Comparison of ENCODE assay signal across 8 cellular contexts in the genomic region with DNA sequence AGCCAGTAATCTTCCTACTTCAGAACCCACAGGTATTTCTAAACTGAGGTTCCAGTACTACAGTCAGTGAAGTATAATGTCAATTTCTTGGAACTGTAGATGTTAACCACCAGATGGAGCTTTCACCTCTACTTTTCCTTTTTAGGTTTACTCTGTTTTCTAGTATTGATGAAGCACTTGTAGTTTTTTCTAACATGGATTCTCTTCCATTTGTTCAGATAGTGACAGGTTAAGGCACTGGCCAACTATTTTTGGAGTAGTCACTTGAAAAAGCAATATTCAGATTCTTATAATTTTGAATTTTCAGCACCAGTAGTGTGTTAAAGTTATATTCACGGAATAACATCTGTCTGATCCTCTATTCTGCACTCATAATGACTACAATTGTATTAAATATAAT. TPM values are rescaled to one million over a fixed set of nuclear protein-coding genes. Genes with fewer than 3 reads are reported as not detected.
DNase-seq lines count a peak whose midpoint lies in the region; ATAC-seq, FAIRE-seq and TF ChIP-seq lines count a peak whose summit lies in the region.

No MANE protein-coding gene starts in this region.

- POLR2A ChIA-PET in activated CD8-positive, alpha-beta T cell treated with anti-CD3 and anti-CD28 coated beads for 36 hours (lab: Charles Lee) = no interaction called here
- POLR2A ChIA-PET in activated CD8-positive, alpha-beta T cell treated with anti-CD3 and anti-CD28 coated beads, Interleukin-2, amount 10 ng/mL, durations not matched to agents 7 days and 5 days (lab: Charles Lee) = interaction anchor here (1.0 kb wide), 1 partner anchor 63 kb away, joined by 3 read pairs; a partner anchor contains a TSS

- H3K27me3 ChIP-seq in ovary = no peaks in the 10 kb centered on the region

- DNase-seq in activated CD8-positive, alpha-beta T cell treated with anti-CD3 and anti-CD28 coated beads for 36 hours = no peak
- DNase-seq in activated CD8-positive, alpha-beta T cell treated with anti-CD3 and anti-CD28 coated beads, Interleukin-2, amount 10 ng/mL, durations not matched to agents 7 days and 5 days = no peak
- DNase-seq in HTR-8/SVneo (ENCODE audit: insufficient read length, low spot score) (peak; percentile 43), RPMI8226 (peak; percentile 17), foreskin fibroblast (peak; percentile 10 to 53), NCI-H1930 (lab: John Stamatoyannopoulos, UW) (no peak), ovary (no peak)

- H3K9me3 ChIP-seq in ovary = no peaks in the 10 kb centered on the region

- H3K36me3 Mint-ChIP-seq in activated CD8-positive, alpha-beta T cell treated with anti-CD3 and anti-CD28 coated beads for 36 hours (ENCODE audit: low read depth) = no peaks in the 10 kb centered on the region
- H3K36me3 Mint-ChIP-seq in activated CD8-positive, alpha-beta T cell treated with anti-CD3 and anti-CD28 coated beads, Interleukin-2, amount 10 ng/mL, durations not matched to agents 7 days and 5 days (ENCODE audit: low read depth) = peaks cover 7% of the 10 kb centered on the region

- no peak overlapping the region for H3K4me3 ChIP-seq in foreskin fibroblast (ENCODE audit: low read depth in 1 of 2, low read length in 2 of 2)
- no peak overlapping the region for H3K4me3 ChIP-seq in ovary

- peaks cover 24% of the 10 kb centered on the region for H3K4me1 Mint-ChIP-seq in activated CD8-positive, alpha-beta T cell treated with anti-CD3 and anti-CD28 coated beads for 36 hours (ENCODE audit: low read depth)
- peaks cover 31% of the 10 kb centered on the region for H3K4me1 Mint-ChIP-seq in activated CD8-positive, alpha-beta T cell treated with anti-CD3 and anti-CD28 coated beads, Interleukin-2, amount 10 ng/mL, durations not matched to agents 7 days and 5 days (ENCODE audit: low read depth)

- 88 to 98% (median 89%) methylated on average over 1 of the region's 1 CpG for WGBS in ovary, 3 donors

- peak; percentile 62 for TF ChIP-seq CTCF in activated CD8-positive, alpha-beta T cell treated with anti-CD3 and anti-CD28 coated beads for 36 hours (IDR thresholded peaks at IDR 0.05)
- peak; percentile 35 for TF ChIP-seq CTCF in foreskin fibroblast (IDR thresholded peaks at IDR 0.05; ENCODE audit: low read depth, low read length)
- peak in 1 of 3 donors; percentile 22 for TF ChIP-seq CTCF in ovary (IDR thresholded peaks at IDR 0.05)

- no peak for FAIRE-seq in HTR-8/SVneo (lab: Jason Lieb, UNC)

- no peak overlapping the region for H3K27ac Mint-ChIP-seq in activated CD8-positive, alpha-beta T cell treated with anti-CD3 and anti-CD28 coated beads for 36 hours
- H3K27ac Mint-ChIP-seq in activated CD8-positive, alpha-beta T cell treated with anti-CD3 and anti-CD28 coated beads, Interleukin-2, amount 10 ng/mL, durations not matched to agents 7 days and 5 days = no peak overlapping the region

- H3K4me1 ChIP-seq in ovary (ENCODE audit: insufficient read depth) = peaks cover 2% of the 10 kb centered on the region

- no peak overlapping the region for H3K27ac ChIP-seq in ovary

- no peak for TF ChIP-seq EP300 in ovary (IDR thresholded peaks at IDR 0.05)

- H3K27me3 Mint-ChIP-seq in activated CD8-positive, alpha-beta T cell treated with anti-CD3 and anti-CD28 coated beads for 36 hours = no peaks in the 10 kb centered on the region
- peaks cover 2% of the 10 kb centered on the region for H3K27me3 Mint-ChIP-seq in activated CD8-positive, alpha-beta T cell treated with anti-CD3 and anti-CD28 coated beads, Interleukin-2, amount 10 ng/mL, durations not matched to agents 7 days and 5 days (ENCODE audit: low read depth)

- no peak overlapping the region for H3K4me3 Mint-ChIP-seq in activated CD8-positive, alpha-beta T cell treated with anti-CD3 and anti-CD28 coated beads for 36 hours
- H3K4me3 Mint-ChIP-seq in activated CD8-positive, alpha-beta T cell treated with anti-CD3 and anti-CD28 coated beads, Interleukin-2, amount 10 ng/mL, durations not matched to agents 7 days and 5 days = no peak overlapping the region

- no peaks in the 10 kb centered on the region for H3K9me3 Mint-ChIP-seq in activated CD8-positive, alpha-beta T cell treated with anti-CD3 and anti-CD28 coated beads for 36 hours
- H3K9me3 Mint-ChIP-seq in activated CD8-positive, alpha-beta T cell treated with anti-CD3 and anti-CD28 coated beads, Interleukin-2, amount 10 ng/mL, durations not matched to agents 7 days and 5 days (ENCODE audit: insufficient read depth) = no peaks in the 10 kb centered on the region

- intact Hi-C loops in activated CD8-positive, alpha-beta T cell treated with anti-CD3 and anti-CD28 coated beads for 36 hours (cut with micrococcal nuclease) = no loop called here
- intact Hi-C loops in ovary (cut with DNase I) = no loop called here

- no peak for ATAC-seq in activated CD8-positive, alpha-beta T cell treated with anti-CD3 and anti-CD28 coated beads for 36 hours
- ATAC-seq in activated CD8-positive, alpha-beta T cell treated with anti-CD3 and anti-CD28 coated beads, Interleukin-2, amount 10 ng/mL, durations not matched to agents 7 days and 5 days = no peak
- no peak for ATAC-seq in HG03442 (IDR thresholded peaks at IDR 0.05; ENCODE audit: unreplicated experiment)

- no peaks in the 10 kb centered on the region for H3K36me3 ChIP-seq in ovary

- CTCF ChIA-PET in activated CD8-positive, alpha-beta T cell treated with anti-CD3 and anti-CD28 coated beads for 36 hours (lab: Charles Lee) = interaction anchor here (0.9 to 1.4 kb wide), 7 partner anchors 10 to 337 kb away, joined by 3 to 7 read pairs (median 3); a partner anchor contains a TSS
- CTCF ChIA-PET in activated CD8-positive, alpha-beta T cell treated with anti-CD3 and anti-CD28 coated beads, Interleukin-2, amount 10 ng/mL, durations not matched to agents 7 days and 5 days (lab: Charles Lee) = interaction anchor here (0.5 to 1.4 kb wide), 7 partner anchors 8 to 373 kb away, joined by 3 to 6 read pairs (median 3); no protein-coding TSS in a partner anchor

- TF ChIP-seq POLR2A in ovary (IDR thresholded peaks at IDR 0.05) = no peak

RNA-seq across cellular contexts. Expression of a gene that starts 4.6 kb away (rescaled TPM):
- 10 to 100 TPM; 45.4 to 45.6 TPM for total RNA-seq in activated CD8-positive, alpha-beta T cell treated with anti-CD3 and anti-CD28 coated beads for 36 hours
- total RNA-seq in activated CD8-positive, alpha-beta T cell treated with anti-CD3 and anti-CD28 coated beads, Interleukin-2, amount 10 ng/mL, durations not matched to agents 7 days and 5 days = 10 to 100 TPM; 48.2 to 50.2 TPM
- 10 to 100 TPM; 52.9 to 93.2 (median 87.3) TPM for total RNA-seq in ovary
- 10 to 100 TPM; 28.5 to 49.9 TPM for polyA plus RNA-seq in ovary

RNA-seq across cellular contexts. Expression of a gene that starts 6.5 kb away (rescaled TPM):
- total RNA-seq in activated CD8-positive, alpha-beta T cell treated with anti-CD3 and anti-CD28 coated beads for 36 hours = 10 to 100 TPM; 21.6 to 25.3 TPM
- total RNA-seq in activated CD8-positive, alpha-beta T cell treated with anti-CD3 and anti-CD28 coated beads, Interleukin-2, amount 10 ng/mL, durations not matched to agents 7 days and 5 days = 10 to 100 TPM; 25.4 to 26.7 TPM
- 10 to 100 TPM in 5 of 7 donors, 1 to 10 TPM in 2; 8.8 to 19.8 (median 15.5) TPM for total RNA-seq in ovary
- polyA plus RNA-seq in ovary = 10 to 100 TPM in 1 of 2 donors, 1 to 10 TPM in 1; 8.2 to 13.1 TPM

Comparison
In these comparisons a context has a peak if more than half of its experiments do, and no peak if none do; other contexts are left out.
1. DNase-seq: peak in HTR-8/SVneo (single experiment), RPMI8226 (single experiment) and foreskin fibroblast (2 of 2); none in activated CD8-positive, alpha-beta T cell treated with anti-CD3 and anti-CD28 coated beads for 36 hours (single experiment), activated CD8-positive, alpha-beta T cell treated with anti-CD3 and anti-CD28 coated beads, Interleukin-2, amount 10 ng/mL, durations not matched to agents 7 days and 5 days (single experiment), NCI-H1930 (0 of 2) and ovary (0 of 5).